Comparison of ENCODE assay signal across 1 cellular context in genomic region chr19:53586277-53586691, GRCh38.
A peak's percentile ranks its signal among the peaks of the same experiment; 100 is the strongest.
TF ChIP-seq lines count a peak whose summit lies in the region.

No MANE protein-coding gene starts in this region.

TF ChIP-seq in HepG2, 621 proteins besides CTCF, POLR2A, EP300 and RAD21 (continued from another document and continues in another):
- no peak for TF ChIP-seq LRRFIP1 (CRISPR knock-in tag; conservative IDR thresholded peaks at IDR 0.05)
- TF ChIP-seq TGIF2 (CRISPR knock-in tag; IDR thresholded peaks at IDR 0.05): no peak
- TF ChIP-seq SRY (CRISPR knock-in tag; IDR thresholded peaks at IDR 0.05): no peak
- no peak for TF ChIP-seq GATAD1 (CRISPR knock-in tag; IDR thresholded peaks at IDR 0.05)
- TF ChIP-seq RARA (CRISPR knock-in tag; IDR thresholded peaks at IDR 0.05): peak; percentile 56; the same call in 1 of the 2 replicates
- TF ChIP-seq ZXDC (CRISPR knock-in tag; IDR thresholded peaks at IDR 0.05): no peak
- TF ChIP-seq ZNF557 (CRISPR knock-in tag; IDR thresholded peaks at IDR 0.05): no peak
- no peak for TF ChIP-seq ZNF547 (CRISPR knock-in tag; IDR thresholded peaks at IDR 0.05)
- TF ChIP-seq ZNF788 (CRISPR knock-in tag; IDR thresholded peaks at IDR 0.05; ENCODE audit: borderline replicate concordance): no peak
- no peak for TF ChIP-seq ZNF362 (CRISPR knock-in tag; IDR thresholded peaks at IDR 0.05; ENCODE audit: borderline replicate concordance)
- TF ChIP-seq RFX1 (IDR thresholded peaks at IDR 0.05): no peak
- no peak; the same call in 1 of the 2 replicates for TF ChIP-seq BCL6 (CRISPR knock-in tag; IDR thresholded peaks at IDR 0.05)
- no peak for TF ChIP-seq ZNF225 (CRISPR knock-in tag; IDR thresholded peaks at IDR 0.05)
- TF ChIP-seq PHB2 (IDR thresholded peaks at IDR 0.05; ENCODE audit: partially characterized antibody): no peak
- no peak for TF ChIP-seq ETS1 (CRISPR knock-in tag; IDR thresholded peaks at IDR 0.05)
- 0 out of 2 replicates have a peak, but pooled peaks have one; percentile 21 for TF ChIP-seq ZNF614 (CRISPR knock-in tag; IDR thresholded peaks at IDR 0.05; ENCODE audit: borderline replicate concordance)
- no peak for TF ChIP-seq NFE2L2 (IDR thresholded peaks at IDR 0.05; ENCODE audit: low read length)
- TF ChIP-seq FOXP4 (CRISPR knock-in tag; IDR thresholded peaks at IDR 0.05): peak; percentile 68
- TF ChIP-seq MED13 (CRISPR knock-in tag; IDR thresholded peaks at IDR 0.05): no peak
- TF ChIP-seq ZNF775 (CRISPR knock-in tag; IDR thresholded peaks at IDR 0.05; ENCODE audit: borderline replicate concordance): no peak
- TF ChIP-seq ZNF776 (CRISPR knock-in tag; IDR thresholded peaks at IDR 0.05): no peak
- TF ChIP-seq ZFP36L1 (CRISPR knock-in tag; IDR thresholded peaks at IDR 0.05): no peak
- peak; percentile 35 for TF ChIP-seq TCF7 (IDR thresholded peaks at IDR 0.05; ENCODE audit: low read depth)
- 0 out of 2 replicates have a peak, but pooled peaks have one; percentile 60 for TF ChIP-seq ZBTB20 (CRISPR knock-in tag; IDR thresholded peaks at IDR 0.05; ENCODE audit: borderline replicate concordance, low read depth)
- no peak for TF ChIP-seq HMGA1 (CRISPR knock-in tag; conservative IDR thresholded peaks at IDR 0.05)
- TF ChIP-seq GLMP (CRISPR knock-in tag; IDR thresholded peaks at IDR 0.05; ENCODE audit: borderline replicate concordance): no peak
- TF ChIP-seq U2AF2 (IDR thresholded peaks at IDR 0.05; ENCODE audit: low read depth, low read length): no peak
- TF ChIP-seq AHDC1 (CRISPR knock-in tag; IDR thresholded peaks at IDR 0.05; ENCODE audit: borderline replicate concordance): peak; percentile 55; the same call in 1 of the 2 replicates
- no peak for TF ChIP-seq ZNF777 (CRISPR knock-in tag; IDR thresholded peaks at IDR 0.05)
- TF ChIP-seq GMEB1 (CRISPR knock-in tag; IDR thresholded peaks at IDR 0.05; ENCODE audit: borderline replicate concordance): no peak
